Comparison of ENCODE assay signal across 8 cellular contexts in the genomic region with DNA sequence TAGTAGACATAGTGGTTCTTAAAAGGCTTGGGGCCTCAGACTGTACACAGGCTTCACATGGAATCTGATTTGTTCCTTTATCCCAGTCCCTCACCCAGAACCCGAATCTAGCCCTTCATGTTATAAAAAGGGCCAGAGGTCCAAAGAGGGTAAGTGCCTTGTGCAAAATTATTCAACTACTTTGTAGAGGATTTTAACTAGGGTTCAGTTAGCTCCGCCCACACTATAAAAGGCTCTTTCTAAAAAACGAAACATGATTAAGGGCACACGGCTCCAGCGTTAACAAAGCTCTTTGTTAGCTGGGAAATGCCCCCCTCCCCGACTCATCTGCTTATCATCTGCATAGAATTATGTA. TPM values are rescaled to one million over a fixed set of nuclear protein-coding genes. Genes with fewer than 3 reads are reported as not detected.
DNase-seq lines count a peak whose midpoint lies in the region; ATAC-seq and TF ChIP-seq lines count a peak whose summit lies in the region.

No MANE protein-coding gene starts in this region.

- CTCF ChIA-PET in GM10248 (lab: Yijun Ruan, JAX): interaction anchor here (0.6 to 7.8 kb wide), 32 partner anchors 9 to 963 kb away, joined by 3 to 123 read pairs (median 4); a partner anchor contains a TSS

- peaks cover 27% of the 10 kb centered on the region for H3K36me3 Mint-ChIP-seq in endodermal cell (ENCODE audit: low read depth)
- peaks cover 6% of the 10 kb centered on the region for H3K36me3 Mint-ChIP-seq in progenitor cell of endocrine pancreas (ENCODE audit: insufficient read depth)

- no peaks in the 10 kb centered on the region; the same call in 1 of the 2 replicates for H3K79me2 ChIP-seq in OCI-LY3 (ENCODE audit: low read length)

- peak overlapping the region; percentile 77; the same call in 1 of the 2 replicates for H2AFZ ChIP-seq in OCI-LY3 (ENCODE audit: low read depth, low read length)

- H3K27ac Mint-ChIP-seq in endodermal cell (no peak overlapping the region), progenitor cell of endocrine pancreas (no peak overlapping the region)

- H3K4me1 ChIP-seq in OCI-LY3 (ENCODE audit: low read length) (0 out of 2 replicates have a peak, but pooled peaks cover 9% of the 10 kb centered on the region), endodermal cell (ENCODE audit: control insufficient read depth, insufficient read depth, low read length) (no peaks in the 10 kb centered on the region)

- no peak for TF ChIP-seq CTCF in GM10248 (IDR thresholded peaks at IDR 0.05; ENCODE audit: control extremely low read depth, extremely low read depth, low read depth, missing control alignments)
- TF ChIP-seq CTCF in OCI-LY3 (IDR thresholded peaks at IDR 0.05; ENCODE audit: low read depth, low read length): no peak
- TF ChIP-seq CTCF in endodermal cell (conservative IDR thresholded peaks at IDR 0.05): no peak
- TF ChIP-seq CTCF in progenitor cell of endocrine pancreas (IDR thresholded peaks at IDR 0.05; ENCODE audit: unreplicated experiment): no peak

- H3K27ac ChIP-seq in OCI-LY3 (ENCODE audit: low read length): no peak overlapping the region
- H3K27ac ChIP-seq in endodermal cell (ENCODE audit: low read depth, low read length): no peak overlapping the region

- H3K27me3 ChIP-seq in OCI-LY3 (ENCODE audit: low read depth, low read length) (peaks cover 8% of the 10 kb centered on the region; the same call in 1 of the 2 replicates), endodermal cell (ENCODE audit: control insufficient read depth, insufficient read depth, low read length, poor library complexity, severe bottlenecking) (no peaks in the 10 kb centered on the region)

- H3K9ac ChIP-seq in OCI-LY3 (ENCODE audit: low read length): peak overlapping the region; percentile 28
- no peak overlapping the region for H3K9ac ChIP-seq in endodermal cell (ENCODE audit: extremely low read depth, low read length, poor library complexity, severe bottlenecking)

- POLR2A ChIA-PET in GM10248 (lab: Yijun Ruan, JAX): interaction anchor here (0.7 kb wide), 2 partner anchors 124 to 134 kb away, joined by 3 read pairs; no protein-coding TSS in a partner anchor

- H3K36me3 ChIP-seq in OCI-LY3 (replicated peaks; ENCODE audit: low read depth, low read length) (peaks cover 5% of the 10 kb centered on the region), endodermal cell (ENCODE audit: control insufficient read depth, insufficient read depth, low read length) (peaks cover 18% of the 10 kb centered on the region)

- peaks cover 20% of the 10 kb centered on the region for H3K4me1 Mint-ChIP-seq in endodermal cell
- H3K4me1 Mint-ChIP-seq in progenitor cell of endocrine pancreas (ENCODE audit: low read depth): peaks cover 15% of the 10 kb centered on the region

- WGBS in endodermal cell (ENCODE audit: insufficient coverage in 1 of 2, insufficient read length in 1 of 2), 2 experiments: 22% methylated on average over 5 to 6 of the region's 6 CpGs

- H3K9me3 ChIP-seq in OCI-LY3 (ENCODE audit: insufficient read depth, low read length) (no peaks in the 10 kb centered on the region), endodermal cell (ENCODE audit: control insufficient read depth, low read length) (no peaks in the 10 kb centered on the region)

- ATAC-seq in GM21723 (IDR thresholded peaks at IDR 0.05; ENCODE audit: unreplicated experiment): no peak
- ATAC-seq in HG02840 (IDR thresholded peaks at IDR 0.05; ENCODE audit: low FRiP score, unreplicated experiment): no peak

- peak overlapping the region; percentile 95 for H3K4me3 ChIP-seq in OCI-LY3 (ENCODE audit: low read length)
- H3K4me3 ChIP-seq in endodermal cell (ENCODE audit: low read length): peak overlapping the region; percentile 93

- H4K20me1 ChIP-seq in OCI-LY3 (ENCODE audit: insufficient read depth, low read length): no peaks in the 10 kb centered on the region

- H3K4me3 Mint-ChIP-seq in endodermal cell (peak overlapping the region; percentile 92), progenitor cell of endocrine pancreas (ENCODE audit: low read depth) (peak overlapping the region; percentile 75)

- peak overlapping the region; percentile 95 for H3K4me2 ChIP-seq in OCI-LY3 (ENCODE audit: low read length)

- H3K27me3 Mint-ChIP-seq in endodermal cell (ENCODE audit: insufficient read depth) (peaks cover 4% of the 10 kb centered on the region), progenitor cell of endocrine pancreas (peaks cover 19% of the 10 kb centered on the region)

- H3K9me3 Mint-ChIP-seq in endodermal cell (no peaks in the 10 kb centered on the region), progenitor cell of endocrine pancreas (ENCODE audit: low read depth) (no peaks in the 10 kb centered on the region)

- DNase-seq in GM10248 (ENCODE audit: extremely low spot score) (peak; percentile 37), endodermal cell (no peak), progenitor cell of endocrine pancreas (ENCODE audit: low spot score, unreplicated experiment) (no peak), mucosa of gallbladder (ENCODE audit: low spot score) (no peak)
- no peak for DNase-seq in activated CD8-positive, alpha-beta memory T cell treated with anti-CD3 and anti-CD28 coated beads, Interleukin-2, amount 50 U/mL, for 48 hours

RNA-seq across cellular contexts. Expression of a gene that starts 3.2 kb away (rescaled TPM):
- total RNA-seq in endodermal cell (10 to 100 TPM; 46.9 to 60.2 TPM), progenitor cell of endocrine pancreas (8.4 and 14.3 TPM in 2 replicates), mucosa of gallbladder (13.8 TPM)
- 20.2 TPM for polyA plus RNA-seq in endodermal cell (2013, experiment 1 of 2)
- 21.4 TPM for polyA plus RNA-seq in endodermal cell (2013, experiment 2 of 2)
